Comparison of ENCODE assay signal across 16 cellular contexts in genomic region chr12:89327477-89328094, GRCh38.
"Had no signal": no experiment of that assay in that cellular context is flagged by ENCODE, and none has a peak within 500 bp of the region (broad histone marks: within the 10 kb centered on the region; RNA-seq: fewer than 3 reads in every experiment).

No MANE protein-coding gene starts in this region.

- H3K4me3 ChIP-seq: esophagus squamous epithelium, left lung, sigmoid colon, vagina had no signal

- H3K36me3 ChIP-seq: esophagus squamous epithelium, left lung, sigmoid colon, vagina had no signal

- DNase-seq: activated CD4-positive, alpha-beta T cell treated with anti-CD3 and anti-CD28 coated beads, Interleukin-2, amount 10 ng/mL, durations not matched to agents 7 days and 5 days; activated CD8-positive, alpha-beta memory T cell treated with anti-CD3 and anti-CD28 coated beads for 24 hours; activated naive CD4-positive, alpha-beta T cell treated with anti-CD3 and anti-CD28 coated beads for 36 hours; esophagus squamous epithelium; foreskin fibroblast; glutamatergic neuron; islet precursor cell; left lung; sigmoid colon; stimulated activated CD4-positive, alpha-beta T cell treated with anti-CD3 and anti-CD28 coated beads, Interleukin-12 subunit alpha, Interleukin-12 subunit beta, amount 100 ng/mL, for 4 hours; stimulated activated naive CD4-positive, alpha-beta T cell treated with Interleukin-2 at 50 U/mL for 16 hours; SW 1271; T1000 had no signal

- H3K27ac ChIP-seq: left lung, vagina had no signal

- H3K27me3 ChIP-seq: esophagus squamous epithelium, left lung, sigmoid colon, vagina had no signal

- ATAC-seq: left lung had no signal

- H3K27me3 Mint-ChIP-seq: activated CD4-positive, alpha-beta T cell treated with anti-CD3 and anti-CD28 coated beads, Interleukin-2, amount 10 ng/mL, durations not matched to agents 7 days and 5 days; memory B cell had no signal

- H3K27ac Mint-ChIP-seq: activated CD4-positive, alpha-beta T cell treated with anti-CD3 and anti-CD28 coated beads, Interleukin-2, amount 10 ng/mL, durations not matched to agents 7 days and 5 days; activated naive CD4-positive, alpha-beta T cell treated with anti-CD3 and anti-CD28 coated beads for 36 hours; memory B cell; WTC11 had no signal

- H3K4me3 Mint-ChIP-seq: activated CD4-positive, alpha-beta T cell treated with anti-CD3 and anti-CD28 coated beads, Interleukin-2, amount 10 ng/mL, durations not matched to agents 7 days and 5 days; activated naive CD4-positive, alpha-beta T cell treated with anti-CD3 and anti-CD28 coated beads for 36 hours; memory B cell; WTC11 had no signal

- H3K4me1 ChIP-seq: sigmoid colon, vagina had no signal
